2 cellular contexts compared by ENCODE assay signal in the genomic region with DNA sequence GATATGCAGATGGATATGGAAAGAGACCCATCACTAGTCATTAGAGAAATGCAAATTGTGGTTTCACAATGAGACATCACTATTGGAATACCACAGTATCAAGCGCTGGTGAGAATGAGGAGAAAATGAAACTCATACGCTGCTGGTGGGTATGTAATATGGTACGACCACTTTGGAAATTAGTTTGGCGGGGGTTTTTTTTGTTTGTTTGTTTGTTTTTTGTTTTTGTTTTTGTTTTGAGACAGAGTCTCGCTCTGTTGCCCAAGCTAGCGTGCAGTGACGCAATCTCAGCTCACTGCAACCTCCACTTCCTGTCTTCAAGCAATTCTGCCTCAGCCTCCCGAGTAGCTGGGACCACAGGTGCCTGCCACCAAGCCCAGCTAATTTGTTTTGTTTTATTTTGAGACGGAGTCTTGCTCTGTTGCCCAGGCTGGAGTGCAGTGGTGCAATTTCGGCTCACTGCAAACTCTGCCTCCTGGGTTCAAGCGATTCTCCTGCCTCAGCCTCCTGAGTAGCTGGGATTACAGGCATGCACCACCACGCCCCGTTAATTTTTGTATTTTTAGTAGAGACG.
TF ChIP-seq lines count a peak whose summit lies in the region.

No MANE protein-coding gene starts in this region.

TF ChIP-seq in WTC11, 78 proteins besides CTCF, POLR2A, EP300 and RAD21:
- TF ChIP-seq ZNF121 (CRISPR knock-in tag; IDR thresholded peaks at IDR 0.05) = peak; percentile 87
TF ChIP-seq in WTC11: peak in this region for 1; not testable (repeated sequence) for 77.

TF ChIP-seq in GM12878, 131 proteins besides CTCF, POLR2A, EP300 and RAD21:
- TF ChIP-seq FOXM1 (IDR thresholded peaks at IDR 0.05; ENCODE audit: low read depth, low read length) = peak; percentile 64; the same call in 1 of the 2 replicates
- peak; percentile 57; the same call in 1 of the 2 replicates for TF ChIP-seq TCF12 (IDR thresholded peaks at IDR 0.05; ENCODE audit: low read depth, low read length)
- peak; percentile 63; the same call in 1 of the 2 replicates for TF ChIP-seq RELB (IDR thresholded peaks at IDR 0.05; ENCODE audit: low read depth)
- TF ChIP-seq SP1 (IDR thresholded peaks at IDR 0.05; ENCODE audit: low read depth, low read length) = peak; percentile 50
- TF ChIP-seq, protein P1, sequence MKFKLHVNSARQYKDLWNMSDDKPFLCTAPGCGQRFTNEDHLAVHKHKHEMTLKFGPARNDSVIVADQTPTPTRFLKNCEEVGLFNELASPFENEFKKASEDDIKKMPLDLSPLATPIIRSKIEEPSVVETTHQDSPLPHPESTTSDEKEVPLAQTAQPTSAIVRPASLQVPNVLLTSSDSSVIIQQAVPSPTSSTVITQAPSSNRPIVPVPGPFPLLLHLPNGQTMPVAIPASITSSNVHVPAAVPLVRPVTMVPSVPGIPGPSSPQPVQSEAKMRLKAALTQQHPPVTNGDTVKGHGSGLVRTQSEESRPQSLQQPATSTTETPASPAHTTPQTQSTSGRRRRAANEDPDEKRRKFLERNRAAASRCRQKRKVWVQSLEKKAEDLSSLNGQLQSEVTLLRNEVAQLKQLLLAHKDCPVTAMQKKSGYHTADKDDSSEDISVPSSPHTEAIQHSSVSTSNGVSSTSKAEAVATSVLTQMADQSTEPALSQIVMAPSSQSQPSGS (IDR thresholded peaks at IDR 0.05; ENCODE audit: low read length) = peak; percentile 78; the same call in 1 of the 2 replicates
- TF ChIP-seq NBN (IDR thresholded peaks at IDR 0.05) = peak; percentile 86
- peak; percentile 65; the same call in 1 of the 2 replicates for TF ChIP-seq IKZF1 (conservative IDR thresholded peaks at IDR 0.05)
- peak; percentile 78; the same call in 1 of the 2 replicates for TF ChIP-seq DPF2 (IDR thresholded peaks at IDR 0.05)
- peak; percentile 92 for TF ChIP-seq PAX5 (IDR thresholded peaks at IDR 0.05; ENCODE audit: borderline replicate concordance, low read depth, low read length)
- peak; percentile 93 for TF ChIP-seq SMARCA5 (IDR thresholded peaks at IDR 0.05)
- peak; percentile 92 for TF ChIP-seq RUNX3 (IDR thresholded peaks at IDR 0.05; ENCODE audit: low read length)
- peak; percentile 95; the same call in 1 of the 2 replicates for TF ChIP-seq CHD4 (IDR thresholded peaks at IDR 0.05)
- TF ChIP-seq ATF7 (IDR thresholded peaks at IDR 0.05; ENCODE audit: low read depth) = peak; percentile 93
- TF ChIP-seq SPI1 (IDR thresholded peaks at IDR 0.05; ENCODE audit: borderline replicate concordance, insufficient read depth, low read depth, low read length) = peak; percentile 56; the same call in 1 of the 2 replicates
- TF ChIP-seq CREB1 (IDR thresholded peaks at IDR 0.05; ENCODE audit: low read depth) = peak; percentile 67; the same call in 1 of the 2 replicates
- TF ChIP-seq PRDM15 (CRISPR knock-in tag; IDR thresholded peaks at IDR 0.05) = 0 out of 2 replicates have a peak, but pooled peaks have one; percentile 40
- peak; percentile 59; the same call in 1 of the 2 replicates for TF ChIP-seq IRF4 (IDR thresholded peaks at IDR 0.05; ENCODE audit: low read depth, low read length)
- TF ChIP-seq CREM (IDR thresholded peaks at IDR 0.05; ENCODE audit: low read depth) = peak; percentile 83
- TF ChIP-seq TCF3 (IDR thresholded peaks at IDR 0.05; ENCODE audit: borderline replicate concordance, insufficient read depth, low read depth, low read length) = 0 out of 2 replicates have a peak, but pooled peaks have one; percentile 13
- TF ChIP-seq, protein P2, sequence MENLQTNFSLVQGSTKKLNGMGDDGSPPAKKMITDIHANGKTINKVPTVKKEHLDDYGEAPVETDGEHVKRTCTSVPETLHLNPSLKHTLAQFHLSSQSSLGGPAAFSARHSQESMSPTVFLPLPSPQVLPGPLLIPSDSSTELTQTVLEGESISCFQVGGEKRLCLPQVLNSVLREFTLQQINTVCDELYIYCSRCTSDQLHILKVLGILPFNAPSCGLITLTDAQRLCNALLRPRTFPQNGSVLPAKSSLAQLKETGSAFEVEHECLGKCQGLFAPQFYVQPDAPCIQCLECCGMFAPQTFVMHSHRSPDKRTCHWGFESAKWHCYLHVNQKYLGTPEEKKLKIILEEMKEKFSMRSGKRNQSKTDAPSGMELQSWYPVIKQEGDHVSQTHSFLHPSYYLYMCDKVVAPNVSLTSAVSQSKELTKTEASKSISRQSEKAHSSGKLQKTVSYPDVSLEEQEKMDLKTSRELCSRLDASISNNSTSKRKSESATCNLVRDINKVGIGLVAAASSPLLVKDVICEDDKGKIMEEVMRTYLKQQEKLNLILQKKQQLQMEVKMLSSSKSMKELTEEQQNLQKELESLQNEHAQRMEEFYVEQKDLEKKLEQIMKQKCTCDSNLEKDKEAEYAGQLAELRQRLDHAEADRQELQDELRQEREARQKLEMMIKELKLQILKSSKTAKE (IDR thresholded peaks at IDR 0.05; ENCODE audit: low read depth, poor library complexity, severe bottlenecking) = peak; percentile 71
- peak; percentile 41; the same call in 1 of the 2 replicates for TF ChIP-seq CBFB (IDR thresholded peaks at IDR 0.05; ENCODE audit: low read depth)
- TF ChIP-seq NFIC (IDR thresholded peaks at IDR 0.05; ENCODE audit: low read depth, low read length) = 0 out of 2 replicates have a peak, but pooled peaks have one; percentile 69
- peak in 1 of 2 experiments; percentile 22; a peak in 1 of 4 replicates for TF ChIP-seq ETV6 (conservative IDR thresholded peaks at IDR 0.05 in 1 of 2, IDR thresholded peaks at IDR 0.05 in 1 of 2; ENCODE audit: borderline replicate concordance in 1 of 2, low read depth in 1 of 2)
- TF ChIP-seq MTA3 (IDR thresholded peaks at IDR 0.05; ENCODE audit: borderline replicate concordance, low read length) = peak; percentile 71; the same call in 1 of the 2 replicates
- TF ChIP-seq BHLHE40 (IDR thresholded peaks at IDR 0.05; ENCODE audit: borderline replicate concordance in 1 of 2, low read depth in 2 of 2, low read length in 1 of 2) = peak in 1 of 2 experiments; percentile 54; a peak in 1 of 4 replicates
- TF ChIP-seq POU2F2 (IDR thresholded peaks at IDR 0.05; ENCODE audit: borderline replicate concordance, low read depth, low read length) = peak; percentile 96
- TF ChIP-seq KLF5 (IDR thresholded peaks at IDR 0.05; ENCODE audit: partially characterized antibody) = peak; percentile 28
- TF ChIP-seq, protein P3, sequence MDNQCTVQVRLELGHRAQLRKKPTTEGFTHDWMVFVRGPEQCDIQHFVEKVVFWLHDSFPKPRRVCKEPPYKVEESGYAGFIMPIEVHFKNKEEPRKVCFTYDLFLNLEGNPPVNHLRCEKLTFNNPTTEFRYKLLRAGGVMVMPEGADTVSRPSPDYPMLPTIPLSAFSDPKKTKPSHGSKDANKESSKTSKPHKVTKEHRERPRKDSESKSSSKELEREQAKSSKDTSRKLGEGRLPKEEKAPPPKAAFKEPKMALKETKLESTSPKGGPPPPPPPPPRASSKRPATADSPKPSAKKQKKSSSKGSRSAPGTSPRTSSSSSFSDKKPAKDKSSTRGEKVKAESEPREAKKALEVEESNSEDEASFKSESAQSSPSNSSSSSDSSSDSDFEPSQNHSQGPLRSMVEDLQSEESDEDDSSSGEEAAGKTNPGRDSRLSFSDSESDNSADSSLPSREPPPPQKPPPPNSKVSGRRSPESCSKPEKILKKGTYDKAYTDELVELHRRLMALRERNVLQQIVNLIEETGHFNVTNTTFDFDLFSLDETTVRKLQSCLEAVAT (IDR thresholded peaks at IDR 0.05) = 0 out of 2 replicates have a peak, but pooled peaks have one; percentile 52
- TF ChIP-seq BMI1 (IDR thresholded peaks at IDR 0.05; ENCODE audit: borderline replicate concordance) = peak; percentile 34; the same call in 1 of the 2 replicates
- peak; percentile 78 to 83; a peak in 3 of 4 replicates for TF ChIP-seq IKZF2 (IDR thresholded peaks at IDR 0.05)
- peak; percentile 64; the same call in 1 of the 2 replicates for TF ChIP-seq EED (IDR thresholded peaks at IDR 0.05; ENCODE audit: low read depth)
- TF ChIP-seq JUNB (IDR thresholded peaks at IDR 0.05) = peak; percentile 84
- peak; percentile 46 for TF ChIP-seq BCL11A (IDR thresholded peaks at IDR 0.05; ENCODE audit: low read depth, low read length)
- TF ChIP-seq MTA2 (IDR thresholded peaks at IDR 0.05; ENCODE audit: low read depth) = peak; percentile 72; the same call in 1 of the 2 replicates
- peak; percentile 89 for TF ChIP-seq ZNF217 (IDR thresholded peaks at IDR 0.05)
- 0 out of 2 replicates have a peak, but pooled peaks have one; percentile 5 for TF ChIP-seq MEF2A (IDR thresholded peaks at IDR 0.05; ENCODE audit: insufficient read depth, low read depth, low read length)
